In the genomic region with DNA sequence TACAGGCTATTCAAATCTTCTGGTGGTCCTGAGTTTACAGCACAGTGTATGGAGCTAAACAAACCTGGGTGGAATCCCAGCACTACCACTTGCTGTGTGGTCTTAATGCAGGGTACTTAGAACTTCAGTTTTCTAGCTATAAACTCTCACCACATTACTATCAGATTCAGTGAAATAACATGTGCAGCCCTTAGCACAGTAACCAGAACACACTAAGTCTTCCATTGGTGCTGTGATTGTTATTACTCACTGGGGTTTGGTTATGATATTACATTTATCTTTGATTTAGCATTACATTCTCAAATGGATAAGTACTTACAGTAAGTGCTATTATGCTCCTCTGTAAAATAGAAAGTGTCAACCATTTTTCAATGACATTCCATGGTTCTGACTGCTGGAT, we compare ENCODE assay signal across 22 cellular contexts.
"Had no signal": no experiment of that assay in that cellular context is flagged by ENCODE, and none has a peak within 500 bp of the region (broad histone marks: within the 10 kb centered on the region; RNA-seq: fewer than 3 reads in every experiment).

No MANE protein-coding gene starts in this region.

- ATAC-seq: esophagus mucosa, natural killer cell, T-helper 17 cell, upper lobe of right lung, WTC11 had no signal

- H3K4me3 Mint-ChIP-seq: activated naive CD4-positive, alpha-beta T cell treated with anti-CD3 and anti-CD28 coated beads, Interleukin-2, amount 10 ng/mL, durations not matched to agents 7 days and 5 days; endodermal cell; natural killer cell; stimulated activated naive CD8-positive, alpha-beta T cell treated with anti-CD3 and anti-CD28 coated beads, Interleukin-15, Interleukin-2, amounts not matched to agents 100 ng/mL and 50 ng/mL, for 24 hours; T-helper 17 cell; WTC11 had no signal

- DNase-seq: activated CD4-positive, alpha-beta T cell treated with anti-CD3 and anti-CD28 coated beads for 48 hours; activated CD4-positive, alpha-beta T cell treated with anti-CD3 and anti-CD28 coated beads, Interleukin-2, amount 50 U/mL, for 48 hours; activated effector memory CD4-positive, alpha-beta T cell treated with anti-CD3 and anti-CD28 coated beads, Interleukin-2, amount 50 U/mL, for 16 hours; activated naive CD4-positive, alpha-beta T cell treated with anti-CD3 and anti-CD28 coated beads, Interleukin-2, amount 10 ng/mL, durations not matched to agents 7 days and 5 days; amniotic stem cell; brain microvascular endothelial cell; cortex of kidney; endodermal cell; foreskin melanocyte; kidney glomerular epithelial cell; left ventricle myocardium inferior; mesendoderm; natural killer cell; SK-N-SH; stimulated activated CD4-positive, alpha-beta T cell treated with anti-CD3 and anti-CD28 coated beads, Interleukin-2, amount 100 ng/mL, for 48 hours; T-helper 17 cell; tibial artery; upper lobe of right lung had no signal

- H3K27ac Mint-ChIP-seq: activated naive CD4-positive, alpha-beta T cell treated with anti-CD3 and anti-CD28 coated beads, Interleukin-2, amount 10 ng/mL, durations not matched to agents 7 days and 5 days; endodermal cell; natural killer cell; stimulated activated naive CD8-positive, alpha-beta T cell treated with anti-CD3 and anti-CD28 coated beads, Interleukin-15, Interleukin-2, amounts not matched to agents 100 ng/mL and 50 ng/mL, for 24 hours; WTC11 had no signal

- H3K4me1 Mint-ChIP-seq: activated naive CD4-positive, alpha-beta T cell treated with anti-CD3 and anti-CD28 coated beads, Interleukin-2, amount 10 ng/mL, durations not matched to agents 7 days and 5 days; endodermal cell had no signal

- H3K27ac ChIP-seq: brain microvascular endothelial cell, left ventricle myocardium inferior, right atrium auricular region, tibial artery, upper lobe of right lung had no signal

- H3K27me3 Mint-ChIP-seq: activated naive CD4-positive, alpha-beta T cell treated with anti-CD3 and anti-CD28 coated beads, Interleukin-2, amount 10 ng/mL, durations not matched to agents 7 days and 5 days; stimulated activated naive CD8-positive, alpha-beta T cell treated with anti-CD3 and anti-CD28 coated beads, Interleukin-15, Interleukin-2, amounts not matched to agents 100 ng/mL and 50 ng/mL, for 24 hours; T-helper 17 cell had no signal
